Comparison of ENCODE assay signal across 14 cellular contexts in the genomic region with DNA sequence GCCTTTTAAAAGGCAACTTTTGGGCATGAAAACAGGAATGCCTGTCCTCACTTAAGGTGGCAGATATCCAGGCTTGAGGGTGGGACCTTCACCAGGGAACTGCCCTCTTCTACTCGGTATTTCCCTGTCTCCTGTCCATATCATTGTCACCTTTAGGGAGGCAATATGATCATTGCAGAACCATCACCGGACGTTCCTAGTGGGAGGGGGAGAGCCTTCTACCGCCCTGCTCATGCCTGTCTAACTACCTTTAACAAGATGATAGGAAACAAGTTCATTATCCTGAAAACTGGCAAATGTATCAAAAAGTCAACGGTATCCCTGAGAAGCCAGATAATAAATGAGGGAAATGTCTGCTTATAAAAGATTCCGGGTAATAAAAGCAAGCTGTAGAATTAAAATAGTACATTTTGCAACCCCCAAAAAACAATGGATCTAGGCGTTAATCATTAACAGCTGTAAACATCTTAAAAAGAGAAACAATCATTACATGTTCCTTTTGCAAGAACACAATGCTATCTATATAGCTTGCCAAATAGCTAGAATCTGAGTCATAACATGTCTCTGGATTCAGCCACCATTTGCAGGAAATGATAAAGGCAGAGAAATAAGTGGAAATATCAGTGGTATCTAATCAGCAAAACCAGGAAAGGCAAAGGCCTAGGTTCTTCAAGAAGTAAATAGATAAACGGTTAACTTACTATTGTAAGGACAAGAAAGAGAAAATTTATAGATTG.
DNase-seq lines count a peak whose midpoint lies in the region; ATAC-seq and TF ChIP-seq lines count a peak whose summit lies in the region.
"Had no signal": no experiment of that assay in that cellular context is flagged by ENCODE, and none has a peak within 500 bp of the region (broad histone marks: within the 10 kb centered on the region; RNA-seq: fewer than 3 reads in every experiment).

No MANE protein-coding gene starts in this region.

- no peak for ATAC-seq in HG03460 (IDR thresholded peaks at IDR 0.05; ENCODE audit: unreplicated experiment)
- ATAC-seq in activated T-cell treated with anti-CD3 and anti-CD28 coated beads, Interleukin-2, amount 50 U/mL, for 4 hours, result no peak
- ATAC-seq: heart right ventricle had no signal

- H3K27me3 Mint-ChIP-seq in HFFc6 (ENCODE audit: insufficient read depth), result no peaks in the 10 kb centered on the region
- no peaks in the 10 kb centered on the region for H3K27me3 Mint-ChIP-seq in activated T-cell treated with anti-CD3 and anti-CD28 coated beads, Interleukin-2, amount 50 U/mL, for 4 hours (ENCODE audit: low read depth)
- H3K27me3 Mint-ChIP-seq: central memory CD8-positive, alpha-beta T cell had no signal

- peaks cover 4% of the 10 kb centered on the region for H3K36me3 Mint-ChIP-seq in HFFc6 (ENCODE audit: low read depth)
- no peaks in the 10 kb centered on the region for H3K36me3 Mint-ChIP-seq in activated T-cell treated with anti-CD3 and anti-CD28 coated beads, Interleukin-2, amount 50 U/mL, for 4 hours (ENCODE audit: insufficient read depth)

- in situ Hi-C loops in astrocyte of the cerebellum (cut with HindIII; ENCODE audit: low sequenced_read_pairs), result no loop called here

- H3K27ac Mint-ChIP-seq in HFFc6, result peak overlapping the region; percentile 43

- no peaks in the 10 kb centered on the region for H3K27me3 ChIP-seq in ACC112 (ENCODE audit: insufficient read depth, low read length)
- H3K27me3 ChIP-seq: heart right ventricle had no signal

- H3K36me3 ChIP-seq in ACC112 (ENCODE audit: insufficient read depth, low read length), result no peaks in the 10 kb centered on the region
- H3K36me3 ChIP-seq: heart right ventricle, prostate gland had no signal

- H3K79me2 ChIP-seq in ACC112 (ENCODE audit: control insufficient read depth, insufficient read depth, low read length, unreplicated experiment), result no peaks in the 10 kb centered on the region

- H3K4me1 ChIP-seq in ACC112 (ENCODE audit: control insufficient read depth, insufficient read depth, low read length, unreplicated experiment), result peaks cover 16% of the 10 kb centered on the region
- H3K4me1 ChIP-seq: heart right ventricle, prostate gland had no signal

- H3K4me3 Mint-ChIP-seq in HFFc6, result peak overlapping the region; percentile 14; the same call in 1 of the 2 replicates
- H3K4me3 Mint-ChIP-seq in activated T-cell treated with anti-CD3 and anti-CD28 coated beads, Interleukin-2, amount 50 U/mL, for 4 hours, result no peak overlapping the region
- H3K4me3 Mint-ChIP-seq: central memory CD8-positive, alpha-beta T cell; H9 had no signal

- H3K9me3 Mint-ChIP-seq in HFFc6, result no peaks in the 10 kb centered on the region
- peaks cover 22% of the 10 kb centered on the region for H3K9me3 Mint-ChIP-seq in activated T-cell treated with anti-CD3 and anti-CD28 coated beads, Interleukin-2, amount 50 U/mL, for 4 hours
- H3K9me3 Mint-ChIP-seq: H9 had no signal

- TF ChIP-seq CTCF in HFFc6 (IDR thresholded peaks at IDR 0.05), result no peak
- no peak for TF ChIP-seq CTCF in astrocyte of the cerebellum (IDR thresholded peaks at IDR 0.05; ENCODE audit: low read depth, low read length, missing control alignments)

- peak overlapping the region; percentile 31; the same call in 1 of the 2 replicates for H3K27ac ChIP-seq in ACC112 (ENCODE audit: low read depth, low read length)
- H3K27ac ChIP-seq: C4-2B, heart right ventricle, prostate gland had no signal

- DNase-seq in HFFc6, result peak; percentile 61
- DNase-seq in astrocyte of the cerebellum (ENCODE audit: low read depth), result peak; percentile 32
- DNase-seq in hepatic stellate cell (ENCODE audit: low spot score), result peak; percentile 12
- DNase-seq in stimulated activated CD4-positive, alpha-beta T cell treated with anti-CD3 and anti-CD28 coated beads, Interleukin-1b, Interleukin-23, amount 100 ng/mL, for 48 hours, result no peak
- DNase-seq in middle frontal gyrus (ENCODE audit: extremely low spot score, low spot score), result no peak
- no peak for DNase-seq in activated T-cell treated with anti-CD3 and anti-CD28 coated beads, Interleukin-2, amount 50 U/mL, for 4 hours
- DNase-seq: H9, heart right ventricle, SIG-M5 had no signal

- H2AFZ ChIP-seq in ACC112 (ENCODE audit: low read length, unreplicated experiment), result peak overlapping the region; percentile 76

- H3K4me3 ChIP-seq in ACC112 (ENCODE audit: low read depth, low read length) (peak overlapping the region; percentile 43), astrocyte of the cerebellum (ENCODE audit: low read depth, low read length) (no peak overlapping the region)
- H3K4me3 ChIP-seq: heart right ventricle, prostate gland had no signal

- peaks cover 25% of the 10 kb centered on the region for H3K4me1 Mint-ChIP-seq in HFFc6 (ENCODE audit: low read depth)
- H3K4me1 Mint-ChIP-seq in activated T-cell treated with anti-CD3 and anti-CD28 coated beads, Interleukin-2, amount 50 U/mL, for 4 hours (ENCODE audit: low read depth), result no peaks in the 10 kb centered on the region
- H3K4me1 Mint-ChIP-seq: central memory CD8-positive, alpha-beta T cell; H9 had no signal

Comparison
In these comparisons a context has a peak if more than half of its experiments do, and no peak if none do; other contexts are left out.
1. DNase-seq: peak in HFFc6 (single experiment), astrocyte of the cerebellum (single experiment) and hepatic stellate cell (single experiment); none in stimulated activated CD4-positive, alpha-beta T cell treated with anti-CD3 and anti-CD28 coated beads, Interleukin-1b, Interleukin-23, amount 100 ng/mL, for 48 hours (single experiment), middle frontal gyrus (single experiment) and activated T-cell treated with anti-CD3 and anti-CD28 coated beads, Interleukin-2, amount 50 U/mL, for 4 hours (single experiment).